Comparison of ENCODE assay signal across 8 cellular contexts in the genomic region with DNA sequence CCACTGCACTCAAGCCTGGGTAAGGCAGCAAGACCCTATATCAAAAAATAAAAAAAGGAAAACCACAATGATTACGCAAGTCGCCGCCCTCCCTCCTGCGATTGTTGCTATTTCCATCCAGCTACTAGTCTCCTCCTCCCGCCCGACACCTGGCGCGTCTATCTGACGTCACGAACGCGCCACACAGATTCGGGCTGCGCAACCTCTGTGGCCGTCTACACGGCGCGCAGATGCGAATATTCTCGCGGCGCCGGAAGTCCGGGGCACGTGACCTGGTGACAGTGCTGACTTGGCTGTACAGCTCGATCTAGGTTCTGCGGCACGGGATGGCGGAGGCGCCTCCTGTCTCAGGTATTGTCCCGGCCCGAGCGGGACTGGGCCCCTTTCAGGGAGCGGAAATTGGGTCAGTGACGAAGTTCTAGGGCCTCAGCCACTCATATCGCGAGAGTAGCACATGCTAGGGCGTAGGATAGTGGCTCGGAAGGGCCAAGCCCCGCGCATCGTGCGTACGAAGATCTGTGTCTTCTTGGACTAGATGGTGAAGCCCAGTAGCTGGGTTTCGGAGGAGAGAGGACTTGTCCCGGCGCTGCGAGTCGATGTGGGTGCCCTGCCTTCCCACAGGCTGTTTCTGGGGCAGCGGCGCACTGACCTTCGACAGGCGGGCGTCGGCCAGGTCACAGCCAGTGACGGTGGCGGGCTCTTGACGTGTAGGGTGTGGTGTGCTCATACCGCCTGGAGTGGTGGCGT. TPM values are rescaled to one million over a fixed set of nuclear protein-coding genes. Genes with fewer than 3 reads are reported as not detected.
DNase-seq lines count a peak whose midpoint lies in the region; ATAC-seq and TF ChIP-seq lines count a peak whose summit lies in the region.

A gene (plus strand): TSS at position 270 of the 747 bp plus-strand sequence. CDS start 57 bp downstream, at position 327.

- H3K9me3 Mint-ChIP-seq in CD8-positive, alpha-beta memory T cell, result no peaks in the 10 kb centered on the region

- peak within 1 kb of the TSS; percentile 99 for H3K27ac ChIP-seq in CD8-positive, alpha-beta memory T cell (ENCODE audit: low read depth, low read length)
- H3K27ac ChIP-seq in lung (ENCODE audit: low read depth in 1 of 2, low read length in 1 of 2), result peak within 1 kb of the TSS; percentile 96 to 100

- peaks cover 5 to 51% (median 11%) of the 10 kb centered on the region in 3 donors for H3K36me3 Mint-ChIP-seq in CD8-positive, alpha-beta memory T cell

- H3K4me1 ChIP-seq in CD8-positive, alpha-beta memory T cell (ENCODE audit: insufficient read depth, low read length), result peaks cover 53% of the 10 kb centered on the region
- H3K4me1 ChIP-seq in lung (ENCODE audit: control insufficient read depth in 2 of 2, insufficient read depth in 2 of 2, low read length in 2 of 2), result peaks cover 10 to 20% of the 10 kb centered on the region in 2 donors

- DNase-seq in CD8-positive, alpha-beta memory T cell, result peak; percentile 97 to 100 (median 99)
- peak; percentile 94 for DNase-seq in HS-5 (ENCODE audit: low read depth)
- peak; percentile 93 for DNase-seq in NK-92 treated with Interleukin-12 subunit alpha and Interleukin-12 subunit beta, amount 100 ng/mL, for 24 hours (lab: John Stamatoyannopoulos, UW)
- peak; percentile 98 for DNase-seq in activated CD8-positive, alpha-beta memory T cell treated with anti-CD3 and anti-CD28 coated beads for 24 hours
- DNase-seq in effector CD4-positive, alpha-beta T cell, result peak; percentile 99
- DNase-seq in lung (ENCODE audit: low spot score), result peak; percentile 98
- DNase-seq in stimulated activated CD4-positive, alpha-beta T cell treated with anti-CD3 and anti-CD28 coated beads, TNF-alpha, amount 100 ng/mL, for 4 hours (ENCODE audit: low read depth in 3 of 3), result peak; percentile 92 to 97 (median 97)

- no peaks in the 10 kb centered on the region for H3K27me3 ChIP-seq in CD8-positive, alpha-beta memory T cell (ENCODE audit: insufficient read depth, low read length, poor library complexity, severe bottlenecking)
- H3K27me3 ChIP-seq in lung (ENCODE audit: control insufficient read depth, insufficient read depth), result no peaks in the 10 kb centered on the region

- 0% methylated on average over 60 of the region's 60 CpGs for WGBS in lung, 2 donors

- CTCF ChIA-PET in CD8-positive, alpha-beta memory T cell (lab: Charles Lee), result interaction anchor here (0.6 to 1.7 kb wide), 11 partner anchors 10 to 223 kb away, joined by 3 to 4 read pairs (median 3); a partner anchor contains a TSS

- no peak for TF ChIP-seq CTCF in lung (IDR thresholded peaks at IDR 0.05; ENCODE audit: control extremely low read depth, extremely low read depth)

- H3K9me3 ChIP-seq in CD8-positive, alpha-beta memory T cell (ENCODE audit: low read length), result no peaks in the 10 kb centered on the region
- H3K9me3 ChIP-seq in lung (ENCODE audit: control insufficient read depth in 2 of 2, insufficient read depth in 1 of 2, low read length in 1 of 2), result no peaks in the 10 kb centered on the region

- peaks cover 0 to 4% of the 10 kb centered on the region in 2 donors for H3K27me3 Mint-ChIP-seq in CD8-positive, alpha-beta memory T cell

- peak within 1 kb of the TSS; percentile 88 to 97 (median 94) for H3K4me3 Mint-ChIP-seq in CD8-positive, alpha-beta memory T cell

- peak; percentile 82 for ATAC-seq in GM19468 (IDR thresholded peaks at IDR 0.05; ENCODE audit: extremely low read depth, unreplicated experiment)
- ATAC-seq in lung (ENCODE audit: insufficient read depth, low FRiP score), result peak; percentile 92

- POLR2A ChIA-PET in CD8-positive, alpha-beta memory T cell (lab: Charles Lee), result interaction anchor here (0.6 to 2.2 kb wide), 15 partner anchors 8 to 674 kb away, joined by 3 to 28 read pairs (median 5); a partner anchor contains a TSS

- H3K36me3 ChIP-seq in CD8-positive, alpha-beta memory T cell (ENCODE audit: insufficient read depth, low read length), result peaks cover 21% of the 10 kb centered on the region
- H3K36me3 ChIP-seq in lung (ENCODE audit: control insufficient read depth in 2 of 2, insufficient read depth in 2 of 2, low read length in 2 of 2), result peaks cover 2 to 9% of the 10 kb centered on the region in 2 donors

- peaks cover 50 to 67% (median 63%) of the 10 kb centered on the region in 3 donors for H3K4me1 Mint-ChIP-seq in CD8-positive, alpha-beta memory T cell

- H3K27ac Mint-ChIP-seq in CD8-positive, alpha-beta memory T cell, result peak within 1 kb of the TSS; percentile 98 to 100 (median 100)

- peak within 1 kb of the TSS; percentile 75 for H3K4me3 ChIP-seq in CD8-positive, alpha-beta memory T cell (ENCODE audit: low read length)
- peak within 1 kb of the TSS; percentile 98 for H3K4me3 ChIP-seq in lung

RNA-seq across cellular contexts. Expression of the gene that starts here (rescaled TPM):
- total RNA-seq in CD8-positive, alpha-beta memory T cell, result 10 to 100 TPM; 42.7 to 45.6 TPM
- 38.8 TPM for polyA plus RNA-seq in CD8-positive, alpha-beta memory T cell
- 10 to 100 TPM; 34.7 to 43.4 TPM for total RNA-seq in lung
- 10 to 100 TPM; 13.1 to 17.9 TPM for polyA plus RNA-seq in lung

Comparison
In these comparisons a context has a peak if more than half of its experiments do, and no peak if none do; other contexts are left out.
1. Peak in every context shown above with its lines: DNase-seq, ATAC-seq, H3K4me3 ChIP-seq and H3K27ac ChIP-seq.